Comparison of ENCODE assay signal across 1 cellular context in genomic region chr10:59060852-59061251, GRCh38.
TF ChIP-seq lines count a peak whose summit lies in the region.

No MANE protein-coding gene starts in this region.

TF ChIP-seq in GM23338, 12 proteins besides CTCF, POLR2A, EP300 and RAD21 (continued from another document):
- no peak for TF ChIP-seq ZNF462 (CRISPR knock-in tag; IDR thresholded peaks at IDR 0.05)
- no peak for TF ChIP-seq EZH2 (IDR thresholded peaks at IDR 0.05; ENCODE audit: low read depth, unreplicated experiment)
- TF ChIP-seq NANOG (IDR thresholded peaks at IDR 0.05; ENCODE audit: borderline replicate concordance) = no peak
- no peak for TF ChIP-seq REST (IDR thresholded peaks at IDR 0.05; ENCODE audit: unreplicated experiment)
